1 cellular context compared by ENCODE assay signal in genomic region chr14:24255931-24256696, GRCh38.
TF ChIP-seq lines count a peak whose summit lies in the region.

No MANE protein-coding gene starts in this region.

TF ChIP-seq in HepG2, 621 proteins besides CTCF, POLR2A, EP300 and RAD21 (continued from another document and continues in another):
- TF ChIP-seq ZBTB4 (CRISPR knock-in tag; IDR thresholded peaks at IDR 0.05; ENCODE audit: borderline replicate concordance) (peak; percentile 100), REPIN1 (CRISPR knock-in tag; IDR thresholded peaks at IDR 0.05; ENCODE audit: borderline replicate concordance, low read depth) (peak; percentile 90; the same call in 1 of the 2 replicates), ZNF333 (CRISPR knock-in tag; IDR thresholded peaks at IDR 0.05; ENCODE audit: borderline replicate concordance) (peak; percentile 48; the same call in 1 of the 2 replicates), SMAD1 (CRISPR knock-in tag; IDR thresholded peaks at IDR 0.05; ENCODE audit: borderline replicate concordance, low read depth) (0 out of 2 replicates have a peak, but pooled peaks have one; percentile 36), ZNF510 (CRISPR knock-in tag; IDR thresholded peaks at IDR 0.05; ENCODE audit: low read depth) (no peak), ZBTB1 (CRISPR knock-in tag; IDR thresholded peaks at IDR 0.05; ENCODE audit: borderline replicate concordance) (no peak), ZNF280B (CRISPR knock-in tag; IDR thresholded peaks at IDR 0.05; ENCODE audit: borderline replicate concordance) (peak; percentile 87; the same call in 1 of the 2 replicates), ZNF446 (CRISPR knock-in tag; IDR thresholded peaks at IDR 0.05) (peak; percentile 61), ZNF562 (CRISPR knock-in tag; IDR thresholded peaks at IDR 0.05; ENCODE audit: borderline replicate concordance) (no peak), ZNF558 (CRISPR knock-in tag; IDR thresholded peaks at IDR 0.05; ENCODE audit: borderline replicate concordance) (0 out of 2 replicates have a peak, but pooled peaks have one; percentile 40), ZNF678 (CRISPR knock-in tag; IDR thresholded peaks at IDR 0.05) (peak; percentile 85; the same call in 1 of the 2 replicates), SP5 (CRISPR knock-in tag; IDR thresholded peaks at IDR 0.05; ENCODE audit: borderline replicate concordance, low read depth) (peak; percentile 87), PITX1 (CRISPR knock-in tag; IDR thresholded peaks at IDR 0.05) (0 out of 2 replicates have a peak, but pooled peaks have one; percentile 33), HIVEP1 (CRISPR knock-in tag; IDR thresholded peaks at IDR 0.05) (no peak; the same call in 1 of the 2 replicates), NFIB (CRISPR knock-in tag; IDR thresholded peaks at IDR 0.05; ENCODE audit: borderline replicate concordance) (0 out of 2 replicates have a peak, but pooled peaks have one; percentile 54), ZFP41 (CRISPR knock-in tag; IDR thresholded peaks at IDR 0.05; ENCODE audit: borderline replicate concordance) (no peak), HDAC6 (IDR thresholded peaks at IDR 0.05; ENCODE audit: low read depth, low read length) (no peak), GABPB1 (CRISPR knock-in tag; IDR thresholded peaks at IDR 0.05) (0 out of 2 replicates have a peak, but pooled peaks have one; percentile 12), ZBTB7B (CRISPR knock-in tag; IDR thresholded peaks at IDR 0.05) (peak; percentile 77), ZMYM4 (CRISPR knock-in tag; IDR thresholded peaks at IDR 0.05) (peak; percentile 86), NR2F2 (IDR thresholded peaks at IDR 0.05; ENCODE audit: borderline replicate concordance, low read depth) (peak; percentile 86), KAT8 (CRISPR knock-in tag; IDR thresholded peaks at IDR 0.05) (no peak), MTERF4 (CRISPR knock-in tag; IDR thresholded peaks at IDR 0.05) (peak; percentile 67; the same call in 1 of the 2 replicates), HDAC1 (CRISPR knock-in tag; IDR thresholded peaks at IDR 0.05) (peak; percentile 71), ARNTL (CRISPR knock-in tag; IDR thresholded peaks at IDR 0.05) (0 out of 2 replicates have a peak, but pooled peaks have one; percentile 36), ZNF430 (CRISPR knock-in tag; IDR thresholded peaks at IDR 0.05) (peak; percentile 79), ZNF160 (CRISPR knock-in tag; IDR thresholded peaks at IDR 0.05) (peak; percentile 52; the same call in 1 of the 2 replicates), SNAPC5 (CRISPR knock-in tag; IDR thresholded peaks at IDR 0.05; ENCODE audit: borderline replicate concordance) (peak; percentile 29; the same call in 1 of the 2 replicates), ARID5B (CRISPR knock-in tag; IDR thresholded peaks at IDR 0.05) (peak; percentile 39; the same call in 1 of the 2 replicates), FOXA3 (CRISPR knock-in tag; IDR thresholded peaks at IDR 0.05) (0 out of 2 replicates have a peak, but pooled peaks have one; percentile 30), ZNF563 (CRISPR knock-in tag; IDR thresholded peaks at IDR 0.05) (peak; percentile 49; the same call in 1 of the 2 replicates), ZNF788 (CRISPR knock-in tag; IDR thresholded peaks at IDR 0.05; ENCODE audit: borderline replicate concordance) (peak; percentile 42; the same call in 1 of the 2 replicates), ZNF747 (CRISPR knock-in tag; IDR thresholded peaks at IDR 0.05; ENCODE audit: borderline replicate concordance) (peak; percentile 65; the same call in 1 of the 2 replicates), NR2F6 (IDR thresholded peaks at IDR 0.05) (peak; percentile 88), NR2F6 (CRISPR knock-in tag; IDR thresholded peaks at IDR 0.05) (peak; percentile 77), ZNF569 (CRISPR knock-in tag; IDR thresholded peaks at IDR 0.05; ENCODE audit: borderline replicate concordance) (no peak), ZZZ3 (CRISPR knock-in tag; IDR thresholded peaks at IDR 0.05; ENCODE audit: borderline replicate concordance) (no peak), TARDBP (CRISPR knock-in tag; IDR thresholded peaks at IDR 0.05) (peak; percentile 17), ZEB1 (IDR thresholded peaks at IDR 0.05; ENCODE audit: insufficient replicate concordance, low read depth) (no peak), DPF2 (CRISPR knock-in tag; IDR thresholded peaks at IDR 0.05; ENCODE audit: borderline replicate concordance, low read depth) (0 out of 2 replicates have a peak, but pooled peaks have one; percentile 26), ZNF790 (CRISPR knock-in tag; IDR thresholded peaks at IDR 0.05; ENCODE audit: borderline replicate concordance) (0 out of 2 replicates have a peak, but pooled peaks have one; percentile 32), BRF2 (CRISPR knock-in tag; IDR thresholded peaks at IDR 0.05) (0 out of 2 replicates have a peak, but pooled peaks have one; percentile 24), ZNF543 (CRISPR knock-in tag; IDR thresholded peaks at IDR 0.05) (no peak), ZNF841 (CRISPR knock-in tag; IDR thresholded peaks at IDR 0.05; ENCODE audit: borderline replicate concordance) (no peak), MAX (IDR thresholded peaks at IDR 0.05) (peak; percentile 31; the same call in 1 of the 2 replicates), NR0B2 (CRISPR knock-in tag; IDR thresholded peaks at IDR 0.05) (0 out of 2 replicates have a peak, but pooled peaks have one; percentile 51), THRA (CRISPR knock-in tag; IDR thresholded peaks at IDR 0.05; ENCODE audit: borderline replicate concordance) (peak; percentile 58; the same call in 1 of the 2 replicates), POGZ (CRISPR knock-in tag; IDR thresholded peaks at IDR 0.05) (peak; percentile 64; the same call in 1 of the 2 replicates), PHF21A (CRISPR knock-in tag; IDR thresholded peaks at IDR 0.05) (no peak; the same call in none of the 2 replicates), MAZ (IDR thresholded peaks at IDR 0.05; ENCODE audit: borderline replicate concordance, low read depth, low read length) (no peak), MAZ (CRISPR knock-in tag; IDR thresholded peaks at IDR 0.05; ENCODE audit: low read depth) (peak; percentile 78)
